In the genomic region with DNA sequence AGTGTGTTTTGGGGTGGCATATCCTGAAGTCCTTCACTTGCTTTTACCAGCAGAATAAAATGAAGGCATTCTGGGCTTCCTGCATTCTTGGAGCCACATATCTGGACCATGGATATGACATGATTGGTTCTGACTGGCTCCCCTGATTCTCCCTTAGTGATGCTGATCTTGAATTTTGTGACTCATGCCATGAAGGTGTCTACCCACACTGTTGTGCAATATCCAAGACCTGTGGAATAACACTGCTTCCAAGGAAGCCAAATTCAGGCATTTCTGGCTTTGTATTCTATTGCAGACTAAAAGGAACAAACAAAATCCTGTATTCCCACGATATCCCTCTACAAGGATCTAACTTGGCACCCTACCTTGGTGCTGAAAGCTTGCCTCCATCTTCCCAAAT, we compare ENCODE assay signal across 21 cellular contexts.
"Had no signal": no experiment of that assay in that cellular context is flagged by ENCODE, and none has a peak within 500 bp of the region (broad histone marks: within the 10 kb centered on the region; RNA-seq: fewer than 3 reads in every experiment).

No MANE protein-coding gene starts in this region.

- H3K4me1 ChIP-seq: gastroesophageal sphincter, right atrium auricular region had no signal

- H2AFZ ChIP-seq: hepatocyte had no signal

- H3K36me3 ChIP-seq: brain microvascular endothelial cell, gastroesophageal sphincter, right atrium auricular region, transverse colon had no signal

- DNase-seq: activated B cell treated with CpG ODN at 0.5 μM for 24 hours; activated CD4-positive, alpha-beta T cell treated with anti-CD3 and anti-CD28 coated beads for 48 hours; activated CD8-positive, alpha-beta T cell treated with anti-CD3 and anti-CD28 coated beads for 36 hours; activated naive CD8-positive, alpha-beta T cell treated with anti-CD3 and anti-CD28 coated beads, Interleukin-2, amount 10 ng/mL, durations not matched to agents 7 days and 5 days; activated T-cell treated with anti-CD3 and anti-CD28 coated beads, Interleukin-2, amount 50 U/mL, for 4 hours; anterior cingulate cortex; brain microvascular endothelial cell; cerebellar nuclear complex; effector memory CD4-positive, alpha-beta T cell; kidney; left ventricle myocardium superior; stimulated activated CD4-positive, alpha-beta T cell treated with anti-CD3 and anti-CD28 coated beads, Interleukin-4, amount 100 ng/mL, for 24 hours; stimulated activated naive CD4-positive, alpha-beta T cell treated with Interleukin-2 at 50 U/mL for 16 hours; substantia nigra; T-helper 2 cell; transverse colon had no signal

- H3K9me3 ChIP-seq: right atrium auricular region, transverse colon had no signal

- H3K4me2 ChIP-seq: hepatocyte had no signal

- FAIRE-seq: kidney, TTC549 had no signal

- H3K4me3 ChIP-seq: gastroesophageal sphincter, hepatocyte, right atrium auricular region, skin epidermis, transverse colon had no signal

- ATAC-seq: activated CD8-positive, alpha-beta T cell treated with anti-CD3 and anti-CD28 coated beads for 36 hours; activated T-cell treated with anti-CD3 and anti-CD28 coated beads, Interleukin-2, amount 50 U/mL, for 4 hours; gastroesophageal sphincter; left ventricle myocardium superior had no signal

- H3K27ac ChIP-seq: brain microvascular endothelial cell, gastroesophageal sphincter, hepatocyte, right atrium auricular region, skin epidermis, transverse colon had no signal

- H3K79me2 ChIP-seq: hepatocyte had no signal

- H3K27me3 ChIP-seq: brain microvascular endothelial cell, gastroesophageal sphincter, hepatocyte, right atrium auricular region, transverse colon had no signal
